In the genomic region with DNA sequence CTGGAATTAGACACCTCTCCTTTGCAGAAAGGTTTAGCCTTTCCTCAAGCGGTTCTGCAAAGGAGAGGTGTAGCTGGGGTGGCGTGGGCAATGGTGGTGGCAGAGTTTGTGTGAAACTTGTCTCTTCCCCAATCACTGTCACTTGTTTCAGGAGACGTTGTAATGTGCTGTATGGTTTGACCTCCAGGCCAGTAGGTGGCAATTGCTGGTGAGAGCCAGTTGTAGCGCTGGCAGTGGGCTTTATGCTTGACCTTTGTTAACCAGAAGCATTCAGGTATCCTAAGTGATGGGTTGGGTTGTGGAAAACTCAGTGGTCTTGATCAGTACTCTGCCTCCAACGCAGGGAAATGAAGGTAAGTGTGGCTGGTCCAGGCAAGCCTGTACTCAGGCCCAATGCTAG, we compare ENCODE assay signal across 18 cellular contexts. TPM values are rescaled to one million over a fixed set of nuclear protein-coding genes. Genes with fewer than 3 reads are reported as not detected.
A peak's percentile ranks its signal among the peaks of the same experiment; 100 is the strongest.
DNase-seq lines count a peak whose midpoint lies in the region; ATAC-seq, FAIRE-seq and TF ChIP-seq lines count a peak whose summit lies in the region.
"Had no signal": no experiment of that assay in that cellular context is flagged by ENCODE, and none has a peak within 500 bp of the region (broad histone marks: within the 10 kb centered on the region; RNA-seq: fewer than 3 reads in every experiment).

No MANE protein-coding gene starts in this region.

- intact Hi-C loops in K562 (cut with micrococcal nuclease): loop anchor here (2.0 kb wide), 2 partner anchors 29 to 65 kb away; no protein-coding TSS in a partner anchor

- H3K9ac ChIP-seq in K562 (ENCODE audit: insufficient read depth in 1 of 2, low read depth in 2 of 2, low read length in 2 of 2): no peak overlapping the region

- no peak overlapping the region for H3K27ac Mint-ChIP-seq in GM23338
- peak overlapping the region; percentile 26 to 70 (median 50) for H3K27ac Mint-ChIP-seq in naive B cell
- H3K27ac Mint-ChIP-seq in activated CD4-positive, alpha-beta T cell treated with anti-CD3 and anti-CD28 coated beads, Interleukin-2, amount 10 ng/mL, durations not matched to agents 7 days and 5 days: no peak overlapping the region

- peaks cover 19% of the 10 kb centered on the region; the same call in 1 of the 3 replicates for H3K9me3 ChIP-seq in A549
- no peaks in the 10 kb centered on the region for H3K9me3 ChIP-seq in K562 (replicated peaks; ENCODE audit: control insufficient read depth, insufficient read depth, low read depth, low read length)
- H3K9me3 ChIP-seq: Peyer's patch had no signal

- no peaks in the 10 kb centered on the region for H3K9me1 ChIP-seq in K562 (ENCODE audit: control insufficient read depth, insufficient read depth, low read length)

- H2AFZ ChIP-seq in GM23338 (peak overlapping the region; percentile 38; the same call in 1 of the 2 replicates), K562 (ENCODE audit: low read depth, low read length) (no peak overlapping the region)

- peaks cover 15% of the 10 kb centered on the region for H3K27me3 Mint-ChIP-seq in GM23338 (ENCODE audit: insufficient read depth, low read depth, poor library complexity)
- peaks cover 0 to 8% (median 0%) of the 10 kb centered on the region in 3 donors for H3K27me3 Mint-ChIP-seq in naive B cell
- H3K27me3 Mint-ChIP-seq in activated CD4-positive, alpha-beta T cell treated with anti-CD3 and anti-CD28 coated beads, Interleukin-2, amount 10 ng/mL, durations not matched to agents 7 days and 5 days: peaks cover 16% of the 10 kb centered on the region

- no peak for DNase-seq in A549 (ENCODE audit: low read depth in 1 of 2, low spot score in 1 of 2)
- peak; percentile 29 for DNase-seq in GM23338 (ENCODE audit: low spot score)
- DNase-seq in K562 (ENCODE audit: extremely low read depth in 1 of 4, low spot score in 3 of 4): no peak
- DNase-seq in naive B cell: no peak
- DNase-seq in NK-92 treated with Interleukin-12 subunit alpha and Interleukin-12 subunit beta, amount 100 ng/mL, for 24 hours (lab: John Stamatoyannopoulos, UW): no peak
- no peak for DNase-seq in activated naive CD4-positive, alpha-beta T cell (lab: John Stamatoyannopoulos, UW)
- DNase-seq in putamen (ENCODE audit: low spot score): no peak
- no peak for DNase-seq in activated CD4-positive, alpha-beta T cell treated with anti-CD3 and anti-CD28 coated beads, Interleukin-2, amount 10 ng/mL, durations not matched to agents 7 days and 5 days
- DNase-seq: DMS153, NCI-H1417 treated with DMSO at 0.1 percent for 48 hours, NCI-H510A had no signal

- in situ Hi-C loops in K562 (cut with MboI): no loop called here

- no peak for TF ChIP-seq EP300 in A549 (IDR thresholded peaks at IDR 0.05)
- no peak for TF ChIP-seq EP300 in K562 (IDR thresholded peaks at IDR 0.05; ENCODE audit: low read length)

- no peak overlapping the region for H3K4me3 ChIP-seq in A549
- H3K4me3 ChIP-seq in GM23338: no peak overlapping the region
- no peak overlapping the region for H3K4me3 ChIP-seq in K562
- H3K4me3 ChIP-seq: Peyer's patch had no signal

- TF ChIP-seq RAD21 in A549 (conservative IDR thresholded peaks at IDR 0.05 in 1 of 2, IDR thresholded peaks at IDR 0.05 in 1 of 2): no peak
- no peak for TF ChIP-seq RAD21 in K562 (CRISPR knock-in tag; conservative IDR thresholded peaks at IDR 0.05 in 1 of 2, IDR thresholded peaks at IDR 0.05 in 1 of 2)

- 51% methylated on average over 5 of the region's 5 CpGs for WGBS in A549 (ENCODE audit: missing lambda C conversion rate)
- 30% methylated on average over 5 of the region's 5 CpGs for WGBS in K562 (ENCODE audit: insufficient coverage, low coverage, missing lambda C conversion rate)

- H3K27ac ChIP-seq in A549 (no peak overlapping the region), GM23338 (ENCODE audit: low read depth) (no peak overlapping the region), K562 (ENCODE audit: extremely low read depth, low read depth, low read length) (no peak overlapping the region)

- 0 out of 2 replicates have a peak, but pooled peaks cover 6% of the 10 kb centered on the region for H3K27me3 ChIP-seq in GM23338 (ENCODE audit: insufficient read depth)
- peaks cover 4 to 7% of the 10 kb centered on the region in 2 experiments; a peak in 3 of 5 replicates for H3K27me3 ChIP-seq in K562 (ENCODE audit: control insufficient read depth in 2 of 2, insufficient read depth in 2 of 2, low read length in 2 of 2)
- H3K27me3 ChIP-seq: Peyer's patch had no signal

- H3K36me3 Mint-ChIP-seq in GM23338 (ENCODE audit: low read depth): peaks cover 14% of the 10 kb centered on the region
- H3K36me3 Mint-ChIP-seq in naive B cell: no peaks in the 10 kb centered on the region
- no peaks in the 10 kb centered on the region for H3K36me3 Mint-ChIP-seq in activated CD4-positive, alpha-beta T cell treated with anti-CD3 and anti-CD28 coated beads, Interleukin-2, amount 10 ng/mL, durations not matched to agents 7 days and 5 days (ENCODE audit: low read depth)
- H3K36me3 Mint-ChIP-seq: CD4-positive, CD25-positive, alpha-beta regulatory T cell; IgD-negative memory B cell had no signal

- ATAC-seq in A549 (peak; percentile 20 to 30; a peak in 3 of 6 replicates), GM23338 (peak; percentile 41), K562 (no peak), naive B cell (ENCODE audit: low read depth in 2 of 2) (peak in 1 of 2 donors; percentile 25)
- ATAC-seq: Right ventricle myocardium inferior had no signal

- no peak for TF ChIP-seq POLR2A in A549 (IDR thresholded peaks at IDR 0.05; ENCODE audit: low read length)
- TF ChIP-seq POLR2A in K562 (conservative IDR thresholded peaks at IDR 0.05): no peak

- POLR2A ChIA-PET in A549 (lab: Yijun Ruan, JAX) (no interaction called here), K562 (lab: Yijun Ruan, JAX) (interaction anchor here (1.0 kb wide), 1 partner anchor 11 kb away, joined by 3 read pairs; no protein-coding TSS in a partner anchor)
- POLR2A ChIA-PET in activated CD4-positive, alpha-beta T cell treated with anti-CD3 and anti-CD28 coated beads, Interleukin-2, amount 10 ng/mL, durations not matched to agents 7 days and 5 days (lab: Charles Lee): no interaction called here

- no peak for FAIRE-seq in A549 (lab: Jason Lieb, UNC)
- no peak for FAIRE-seq in K562 (lab: Jason Lieb, UNC)

- no peaks in the 10 kb centered on the region for H3F3A ChIP-seq in GM23338 (replicated peaks; ENCODE audit: low read depth)

- peaks cover 20% of the 10 kb centered on the region for H3K4me1 Mint-ChIP-seq in GM23338
- H3K4me1 Mint-ChIP-seq in naive B cell: peaks cover 34 to 55% (median 40%) of the 10 kb centered on the region in 3 donors
- H3K4me1 Mint-ChIP-seq in activated CD4-positive, alpha-beta T cell treated with anti-CD3 and anti-CD28 coated beads, Interleukin-2, amount 10 ng/mL, durations not matched to agents 7 days and 5 days: peaks cover 14% of the 10 kb centered on the region

- no peak for TF ChIP-seq CTCF in A549 (IDR thresholded peaks at IDR 0.05)
- peak in 1 of 2 experiments; percentile 32; a peak in 2 of 4 replicates for TF ChIP-seq CTCF in GM23338 (conservative IDR thresholded peaks at IDR 0.05; ENCODE audit: low read depth in 2 of 2)
- TF ChIP-seq CTCF in K562 (IDR thresholded peaks at IDR 0.05 in 2 of 3, conservative IDR thresholded peaks at IDR 0.05 in 1 of 3; ENCODE audit: insufficient read depth in 2 of 3, low read depth in 1 of 3, low read length in 3 of 3): no peak

- H3K79me2 ChIP-seq in GM23338 (replicated peaks; ENCODE audit: insufficient read depth): no peaks in the 10 kb centered on the region
- H3K79me2 ChIP-seq in K562 (ENCODE audit: control insufficient read depth, insufficient read depth, low read length): no peaks in the 10 kb centered on the region

- no peaks in the 10 kb centered on the region for H3K9me2 ChIP-seq in GM23338 (ENCODE audit: insufficient read depth)

- CTCF ChIA-PET in A549 (lab: Yijun Ruan, JAX) (interaction anchor here (0.8 to 1.8 kb wide), 5 partner anchors 15 to 157 kb away, joined by 3 to 4 read pairs (median 4); no protein-coding TSS in a partner anchor), K562 (lab: Yijun Ruan, JAX; ENCODE audit: low intra/inter-chr PET ratio) (interaction anchor here (1.5 kb wide), 1 partner anchor 65 kb away, joined by 7 read pairs; no protein-coding TSS in a partner anchor)
- CTCF ChIA-PET in activated CD4-positive, alpha-beta T cell treated with anti-CD3 and anti-CD28 coated beads, Interleukin-2, amount 10 ng/mL, durations not matched to agents 7 days and 5 days (lab: Charles Lee): no interaction called here

- H4K20me1 ChIP-seq in GM23338 (replicated peaks; ENCODE audit: insufficient read depth): no peaks in the 10 kb centered on the region
- no peaks in the 10 kb centered on the region for H4K20me1 ChIP-seq in K562 (replicated peaks; ENCODE audit: control insufficient read depth, insufficient read depth, low read length)

- H3K9me3 Mint-ChIP-seq in GM23338 (peaks cover 22% of the 10 kb centered on the region), naive B cell (peaks cover 0 to 6% (median 0%) of the 10 kb centered on the region in 7 donors)
- H3K9me3 Mint-ChIP-seq in activated CD4-positive, alpha-beta T cell treated with anti-CD3 and anti-CD28 coated beads, Interleukin-2, amount 10 ng/mL, durations not matched to agents 7 days and 5 days: no peaks in the 10 kb centered on the region
- H3K9me3 Mint-ChIP-seq: CD4-positive, CD25-positive, alpha-beta regulatory T cell; IgD-negative memory B cell had no signal

- no peaks in the 10 kb centered on the region; the same call in none of the 2 replicates for H3K36me3 ChIP-seq in GM23338 (ENCODE audit: insufficient read depth)
- no peaks in the 10 kb centered on the region for H3K36me3 ChIP-seq in K562 (ENCODE audit: control insufficient read depth, insufficient read depth, low read length)
- H3K36me3 ChIP-seq: Peyer's patch had no signal

- H3K4me2 ChIP-seq in A549 (no peak overlapping the region), GM23338 (no peak overlapping the region), K562 (ENCODE audit: insufficient read depth, low read length) (no peak overlapping the region)

- H3K4me1 ChIP-seq in A549 (no peaks in the 10 kb centered on the region), GM23338 (ENCODE audit: insufficient read depth) (peaks cover 16% of the 10 kb centered on the region), K562 (replicated peaks in 1 of 2; ENCODE audit: control insufficient read depth in 2 of 2, insufficient read depth in 2 of 2, low read length in 2 of 2) (no peaks in the 10 kb centered on the region)
- H3K4me1 ChIP-seq: Caco-2, Peyer's patch had no signal

- H3K4me3 Mint-ChIP-seq in GM23338: peak overlapping the region; percentile 9; the same call in 1 of the 3 replicates
- H3K4me3 Mint-ChIP-seq in naive B cell: peak overlapping the region in 3 of 8 donors; percentile 8 to 51 (median 40)
- no peak overlapping the region for H3K4me3 Mint-ChIP-seq in activated CD4-positive, alpha-beta T cell treated with anti-CD3 and anti-CD28 coated beads, Interleukin-2, amount 10 ng/mL, durations not matched to agents 7 days and 5 days
- H3K4me3 Mint-ChIP-seq: CD4-positive, CD25-positive, alpha-beta regulatory T cell had no signal

- no TSS peak for BruUV-seq in K562 (replicated peaks; lab: Mats Ljungman, UMichigan)

RNA-seq across cellular contexts. Expression of a gene that starts 12.7 kb away (rescaled TPM):
- not detected in 2 replicates for polyA plus RNA-seq in A549 (2011; rRNA removed)
- not detected in 2 replicates for polyA plus RNA-seq in A549 (2012; cell fraction: cytosol; rRNA removed)
- polyA plus RNA-seq in A549 (2012; cell fraction: nucleus; rRNA removed): not detected in 2 replicates
- polyA plus RNA-seq in A549 (2017; fragmentation: RNase III; extraction: RNeasy Plus Mini Kit Qiagen cat#74134 plus additional on column Dnase treatment): not detected in 3 replicates
- not detected in 2 replicates for polyA minus RNA-seq in A549 (2011; rRNA and poly(A)+ RNA removed)
- not detected in 2 replicates for total RNA-seq in GM23338 (2014; rRNA removed; shearing (Covaris generic))
- not detected in 2 replicates for polyA plus RNA-seq in GM23338 (2016; fragmentation: Nextera tagmentation; extraction: Ambion mirVana)
- not detected in 2 replicates for total RNA-seq in K562 (2011; cell fraction: chromatin; rRNA removed; ENCODE audit: low replicate concordance)
- total RNA-seq in K562 (2011; cell fraction: nucleolus; rRNA removed): not detected in 2 replicates
- total RNA-seq in K562 (2011; cell fraction: nucleoplasm; rRNA removed): not detected in 2 replicates
- not detected in 2 replicates for total RNA-seq in K562 (2014; rRNA removed)
- not detected in 2 replicates for total RNA-seq in K562 (2014; rRNA removed; fragmentation: Illumina TruSeq; extraction: Trizol)
- total RNA-seq in K562 (2015; rRNA removed; fragmentation: Illumina TruSeq; extraction: Trizol): not detected in 2 replicates
- total RNA-seq in K562 (2021): not detected in 2 replicates
- not detected in 2 replicates for polyA plus RNA-seq in K562 (2011; rRNA removed)
- not detected in 2 replicates for polyA plus RNA-seq in K562 (2011; cell fraction: cytosol; rRNA removed)
- not detected in 2 replicates for polyA plus RNA-seq in K562 (2011; cell fraction: nucleus; rRNA removed)
- polyA plus RNA-seq in K562 (2012): not detected in 2 replicates
- not detected in 2 replicates for polyA plus RNA-seq in K562 (2014; fragmentation: Illumina TruSeq; extraction: Trizol)
- polyA plus RNA-seq in K562 (2014; fragmentation: Nextera tagmentation; extraction: Ambion mirVana): not detected
- not detected in 2 replicates for polyA plus RNA-seq in K562 (2014; rRNA removed)
- not detected in 2 replicates for polyA minus RNA-seq in K562 (2011; rRNA and poly(A)+ RNA removed)
- not detected in 2 replicates for polyA minus RNA-seq in K562 (2011; cell fraction: cytosol; rRNA and poly(A)+ RNA removed)
- polyA minus RNA-seq in K562 (2011; cell fraction: nucleus; rRNA and poly(A)+ RNA removed): not detected in 2 replicates
- polyA plus RNA-seq in naive B cell (ENCODE audit: low read depth in 6 of 6): 1 to 10 TPM in 1 of 6 donors, under 1 TPM in 3, not detected in 2; 0.29 to 1.1 (median 0.76) TPM
- total RNA-seq in activated CD4-positive, alpha-beta T cell treated with anti-CD3 and anti-CD28 coated beads, Interleukin-2, amount 10 ng/mL, durations not matched to agents 7 days and 5 days: not detected
- total RNA-seq: A172; Caco-2; CD4-positive, CD25-positive, alpha-beta regulatory T cell; HT1080 had no signal

RNA-seq across cellular contexts. Expression of a gene that starts 13.3 kb away (rescaled TPM):
- polyA plus RNA-seq in A549 (2011; rRNA removed) (not detected in 2 replicates), A549 (2017; fragmentation: RNase III; extraction: RNeasy Plus Mini Kit Qiagen cat#74134 plus additional on column Dnase treatment) (not detected in 3 replicates), GM23338 (2016; fragmentation: Nextera tagmentation; extraction: Ambion mirVana) (not detected in 2 replicates), K562 (2011; rRNA removed) (not detected in 2 replicates), K562 (2014; fragmentation: Illumina TruSeq; extraction: Trizol) (not detected in 2 replicates), K562 (2014; fragmentation: Nextera tagmentation; extraction: Ambion mirVana) (not detected), K562 (2014; rRNA removed) (not detected in 2 replicates), naive B cell (ENCODE audit: low read depth in 6 of 6) (10 to 100 TPM in 3 of 6 donors, 1 to 10 TPM in 3; 7.1 to 25.7 (median 10.3) TPM)
- not detected in 2 replicates for polyA plus RNA-seq in A549 (2012; cell fraction: cytosol; rRNA removed)
- not detected in 2 replicates for polyA plus RNA-seq in A549 (2012; cell fraction: nucleus; rRNA removed)
- polyA minus RNA-seq in A549 (2011; rRNA and poly(A)+ RNA removed): not detected in 2 replicates
- total RNA-seq in GM23338 (2014; rRNA removed; shearing (Covaris generic)): not detected in 2 replicates
- not detected in 2 replicates for total RNA-seq in K562 (2011; cell fraction: chromatin; rRNA removed; ENCODE audit: low replicate concordance)
- not detected in 2 replicates for total RNA-seq in K562 (2011; cell fraction: nucleolus; rRNA removed)
- total RNA-seq in K562 (2011; cell fraction: nucleoplasm; rRNA removed): not detected in 2 replicates
- total RNA-seq in K562 (2014; rRNA removed) (not detected in 2 replicates), K562 (2014; rRNA removed; fragmentation: Illumina TruSeq; extraction: Trizol) (not detected in 2 replicates), K562 (2015; rRNA removed; fragmentation: Illumina TruSeq; extraction: Trizol) (not detected in 2 replicates), K562 (2021) (not detected in 2 replicates)
- not detected in 2 replicates for polyA plus RNA-seq in K562 (2011; cell fraction: cytosol; rRNA removed)
- not detected in 2 replicates for polyA plus RNA-seq in K562 (2011; cell fraction: nucleus; rRNA removed)
- 0.53 TPM in 1 of 2 replicates, not detected in the other for polyA plus RNA-seq in K562 (2012)
- polyA minus RNA-seq in K562 (2011; rRNA and poly(A)+ RNA removed): not detected in 2 replicates
- not detected in 2 replicates for polyA minus RNA-seq in K562 (2011; cell fraction: cytosol; rRNA and poly(A)+ RNA removed)
- not detected in 2 replicates for polyA minus RNA-seq in K562 (2011; cell fraction: nucleus; rRNA and poly(A)+ RNA removed)
- not detected for total RNA-seq in activated CD4-positive, alpha-beta T cell treated with anti-CD3 and anti-CD28 coated beads, Interleukin-2, amount 10 ng/mL, durations not matched to agents 7 days and 5 days
- total RNA-seq: A172; Caco-2; CD4-positive, CD25-positive, alpha-beta regulatory T cell; HT1080; Peyer's patch; Right ventricle myocardium inferior had no signal
- polyA plus RNA-seq: CD4-positive, CD25-positive, alpha-beta regulatory T cell had no signal

RNA-seq across cellular contexts. Expression of a gene that starts 39.1 kb away (rescaled TPM):
- not detected in 2 replicates for polyA plus RNA-seq in A549 (2011; rRNA removed)
- polyA plus RNA-seq in A549 (2012; cell fraction: cytosol; rRNA removed): not detected in 2 replicates
- 0.01 TPM in 1 of 2 replicates, not detected in the other for polyA plus RNA-seq in A549 (2012; cell fraction: nucleus; rRNA removed)
- not detected in 3 replicates for polyA plus RNA-seq in A549 (2017; fragmentation: RNase III; extraction: RNeasy Plus Mini Kit Qiagen cat#74134 plus additional on column Dnase treatment)
- not detected in 2 replicates for polyA minus RNA-seq in A549 (2011; rRNA and poly(A)+ RNA removed)
- 1.3 TPM in 1 of 2 replicates, not detected in the other for total RNA-seq in GM23338 (2014; rRNA removed; shearing (Covaris generic))
- polyA plus RNA-seq in GM23338 (2016; fragmentation: Nextera tagmentation; extraction: Ambion mirVana): 0.10 TPM in 2 replicates
- not detected in 2 replicates for total RNA-seq in K562 (2011; cell fraction: chromatin; rRNA removed; ENCODE audit: low replicate concordance)
- total RNA-seq in K562 (2011; cell fraction: nucleolus; rRNA removed): not detected in 2 replicates
- total RNA-seq in K562 (2011; cell fraction: nucleoplasm; rRNA removed): not detected in 2 replicates
- total RNA-seq in K562 (2014; rRNA removed): not detected in 2 replicates
- not detected in 2 replicates for total RNA-seq in K562 (2014; rRNA removed; fragmentation: Illumina TruSeq; extraction: Trizol)
- total RNA-seq in K562 (2015; rRNA removed; fragmentation: Illumina TruSeq; extraction: Trizol): 0.23 and 0.54 TPM in 2 replicates
- 0.20 and 0.24 TPM in 2 replicates for total RNA-seq in K562 (2021)
- polyA plus RNA-seq in K562 (2011; rRNA removed): not detected in 2 replicates
- not detected in 2 replicates for polyA plus RNA-seq in K562 (2011; cell fraction: cytosol; rRNA removed)
- polyA plus RNA-seq in K562 (2011; cell fraction: nucleus; rRNA removed): not detected in 2 replicates
- 0.40 and 7.6 TPM in 2 replicates for polyA plus RNA-seq in K562 (2012)
- polyA plus RNA-seq in K562 (2014; fragmentation: Illumina TruSeq; extraction: Trizol): 0.12 TPM in 1 of 2 replicates, not detected in the other
- polyA plus RNA-seq in K562 (2014; fragmentation: Nextera tagmentation; extraction: Ambion mirVana): not detected
- 0.12 TPM in 1 of 2 replicates, not detected in the other for polyA plus RNA-seq in K562 (2014; rRNA removed)
- polyA minus RNA-seq in K562 (2011; rRNA and poly(A)+ RNA removed): not detected in 2 replicates
- not detected in 2 replicates for polyA minus RNA-seq in K562 (2011; cell fraction: cytosol; rRNA and poly(A)+ RNA removed)
- polyA minus RNA-seq in K562 (2011; cell fraction: nucleus; rRNA and poly(A)+ RNA removed): not detected in 2 replicates
- 100 to 1,000 TPM; 129 to 246 (median 160) TPM for polyA plus RNA-seq in naive B cell (ENCODE audit: low read depth in 6 of 6)
- 10 to 100 TPM; 54.0 to 59.3 TPM for total RNA-seq in activated CD4-positive, alpha-beta T cell treated with anti-CD3 and anti-CD28 coated beads, Interleukin-2, amount 10 ng/mL, durations not matched to agents 7 days and 5 days
- total RNA-seq: A172, Caco-2, HT1080 had no signal

RNA-seq across cellular contexts. Expression of a gene that starts 44.7 kb away (rescaled TPM):
- polyA plus RNA-seq in A549 (2011; rRNA removed): not detected in 2 replicates
- not detected in 2 replicates for polyA plus RNA-seq in A549 (2012; cell fraction: cytosol; rRNA removed)
- not detected in 2 replicates for polyA plus RNA-seq in A549 (2012; cell fraction: nucleus; rRNA removed)
- not detected in 3 replicates for polyA plus RNA-seq in A549 (2017; fragmentation: RNase III; extraction: RNeasy Plus Mini Kit Qiagen cat#74134 plus additional on column Dnase treatment)
- not detected in 2 replicates for polyA minus RNA-seq in A549 (2011; rRNA and poly(A)+ RNA removed)
- total RNA-seq in GM23338 (2014; rRNA removed; shearing (Covaris generic)): not detected in 2 replicates
- not detected in 2 replicates for polyA plus RNA-seq in GM23338 (2016; fragmentation: Nextera tagmentation; extraction: Ambion mirVana)
- total RNA-seq in K562 (2011; cell fraction: chromatin; rRNA removed; ENCODE audit: low replicate concordance): not detected in 2 replicates
- total RNA-seq in K562 (2011; cell fraction: nucleolus; rRNA removed): not detected in 2 replicates
- total RNA-seq in K562 (2011; cell fraction: nucleoplasm; rRNA removed): not detected in 2 replicates
- not detected in 2 replicates for total RNA-seq in K562 (2014; rRNA removed)
- total RNA-seq in K562 (2014; rRNA removed; fragmentation: Illumina TruSeq; extraction: Trizol): not detected in 2 replicates
- total RNA-seq in K562 (2015; rRNA removed; fragmentation: Illumina TruSeq; extraction: Trizol): not detected in 2 replicates
- total RNA-seq in K562 (2021): not detected in 2 replicates
- not detected in 2 replicates for polyA plus RNA-seq in K562 (2011; rRNA removed)
- polyA plus RNA-seq in K562 (2011; cell fraction: cytosol; rRNA removed): not detected in 2 replicates
- polyA plus RNA-seq in K562 (2011; cell fraction: nucleus; rRNA removed): not detected in 2 replicates
- polyA plus RNA-seq in K562 (2012): not detected in 2 replicates
- not detected in 2 replicates for polyA plus RNA-seq in K562 (2014; fragmentation: Illumina TruSeq; extraction: Trizol)
- not detected for polyA plus RNA-seq in K562 (2014; fragmentation: Nextera tagmentation; extraction: Ambion mirVana)
- not detected in 2 replicates for polyA plus RNA-seq in K562 (2014; rRNA removed)
- not detected in 2 replicates for polyA minus RNA-seq in K562 (2011; rRNA and poly(A)+ RNA removed)
- polyA minus RNA-seq in K562 (2011; cell fraction: cytosol; rRNA and poly(A)+ RNA removed): not detected in 2 replicates
- not detected in 2 replicates for polyA minus RNA-seq in K562 (2011; cell fraction: nucleus; rRNA and poly(A)+ RNA removed)
- polyA plus RNA-seq in naive B cell (ENCODE audit: low read depth in 6 of 6): 1 to 10 TPM in 2 of 6 donors, under 1 TPM in 3, not detected in 1; 0.36 to 1.6 (median 0.76) TPM
- total RNA-seq in activated CD4-positive, alpha-beta T cell treated with anti-CD3 and anti-CD28 coated beads, Interleukin-2, amount 10 ng/mL, durations not matched to agents 7 days and 5 days: not detected
- total RNA-seq: A172; Caco-2; CD4-positive, CD25-positive, alpha-beta regulatory T cell; HT1080 had no signal

Comparison
In these comparisons a context has a peak if more than half of its experiments do, and no peak if none do; other contexts are left out.
1. H3K27ac Mint-ChIP-seq: peak in naive B cell (6 of 6); none in GM23338 (single experiment) and activated CD4-positive, alpha-beta T cell treated with anti-CD3 and anti-CD28 coated beads, Interleukin-2, amount 10 ng/mL, durations not matched to agents 7 days and 5 days (single experiment).
2. RNA of a gene that starts 39.1 kb away (polyA plus RNA-seq): 129 to 246 TPM in naive B cell; 0.10 TPM in GM23338, 0.01 TPM in A549 and 0.12 to 7.6 TPM in K562; every median in the first group is over 10 times any median in the second.